12 cellular contexts compared by ENCODE assay signal in the genomic region with DNA sequence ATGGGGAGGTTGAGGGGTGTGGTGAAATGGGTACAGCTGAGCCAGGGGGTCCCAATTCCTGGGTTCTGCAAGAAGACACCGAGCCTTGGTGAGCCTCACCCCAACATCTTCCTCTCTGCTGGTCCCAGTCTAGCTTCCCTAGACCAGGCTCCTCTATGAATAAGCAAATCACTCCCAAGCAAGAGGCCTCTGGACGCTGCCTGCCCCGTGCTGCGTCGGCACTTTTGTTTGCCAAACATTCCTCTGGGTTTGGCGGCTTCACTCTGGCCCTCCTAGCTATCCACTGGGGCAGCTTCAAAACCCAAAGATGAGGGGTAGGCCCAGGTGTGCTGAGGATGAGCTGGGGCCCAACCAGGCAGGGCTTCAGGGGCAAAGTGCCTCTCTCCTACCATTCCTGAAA.
DNase-seq lines count a peak whose midpoint lies in the region; ATAC-seq, FAIRE-seq and TF ChIP-seq lines count a peak whose summit lies in the region.
"Had no signal": no experiment of that assay in that cellular context is flagged by ENCODE, and none has a peak within 500 bp of the region (broad histone marks: within the 10 kb centered on the region; RNA-seq: fewer than 3 reads in every experiment).

No MANE protein-coding gene starts in this region.

- 52 to 56% methylated on average over 6 of the region's 6 CpGs for WGBS in pancreas, 2 donors
- WGBS in urinary bladder: 18% methylated on average over 6 of the region's 6 CpGs
- 67 to 92% (median 80%) methylated on average over 6 of the region's 6 CpGs for WGBS in spleen, 5 donors

- FAIRE-seq in pancreas (lab: Jason Lieb, UNC): no peak

- peak overlapping the region; percentile 31 to 64 (median 49) for H3K27ac ChIP-seq in pancreas
- peak overlapping the region; percentile 43 for H3K27ac ChIP-seq in urinary bladder (ENCODE audit: low read depth)
- H3K27ac ChIP-seq in spleen: peak overlapping the region in 2 of 8 donors; percentile 12 to 25

- H3K4me1 ChIP-seq in pancreas (peaks cover 41 to 47% (median 45%) of the 10 kb centered on the region in 3 donors), urinary bladder (ENCODE audit: insufficient read depth) (peaks cover 2% of the 10 kb centered on the region), spleen (peaks cover 0 to 12% (median 4%) of the 10 kb centered on the region in 6 donors)

- no peaks in the 10 kb centered on the region for H3K27me3 ChIP-seq in pancreas
- H3K27me3 ChIP-seq in spleen (replicated peaks in 1 of 7): no peaks in the 10 kb centered on the region

- ATAC-seq in left cardiac atrium: peak; percentile 72 to 77
- peak in 2 of 4 donors; percentile 3 to 12 for ATAC-seq in pancreas
- ATAC-seq: naive thymus-derived CD4-positive, alpha-beta T cell had no signal

- intact Hi-C loops in left cardiac atrium (cut with DNase I) (no loop called here), pancreas (cut with DNase I) (no loop called here), spleen (cut with DNase I; ENCODE audit: low total_unique reads) (no loop called here)

- H3K27ac Mint-ChIP-seq in brain: peak overlapping the region in 3 of 5 experiments; percentile 48 to 91 (median 85)
- H3K27ac Mint-ChIP-seq: activated naive CD8-positive, alpha-beta T cell treated with anti-CD3 and anti-CD28 coated beads, Interleukin-2, amount 10 ng/mL, durations not matched to agents 7 days and 5 days; naive thymus-derived CD4-positive, alpha-beta T cell had no signal

- peaks cover 59% of the 10 kb centered on the region for H3K4me1 Mint-ChIP-seq in brain

- no peak overlapping the region for H3K4me3 Mint-ChIP-seq in brain
- H3K4me3 Mint-ChIP-seq: activated naive CD8-positive, alpha-beta T cell treated with anti-CD3 and anti-CD28 coated beads, Interleukin-2, amount 10 ng/mL, durations not matched to agents 7 days and 5 days; naive thymus-derived CD4-positive, alpha-beta T cell had no signal

- no peak for TF ChIP-seq CTCF in brain (conservative IDR thresholded peaks at IDR 0.05)
- no peak for TF ChIP-seq CTCF in pancreas (IDR thresholded peaks at IDR 0.05)
- no peak for TF ChIP-seq CTCF in spleen (IDR thresholded peaks at IDR 0.05 in 8 of 11, conservative IDR thresholded peaks at IDR 0.05 in 3 of 11)

- DNase-seq in left cardiac atrium (peak; percentile 58), pancreas (no peak), T1000 (lab: John Stamatoyannopoulos, UW) (no peak), NCI-H1436 treated with DMSO at 0.1 percent for 48 hours (lab: John Stamatoyannopoulos, UW) (no peak), spleen (no peak)
- DNase-seq: activated naive CD8-positive, alpha-beta T cell treated with anti-CD3 and anti-CD28 coated beads, Interleukin-2, amount 10 ng/mL, durations not matched to agents 7 days and 5 days; Calu3; HCEC 1CT; naive thymus-derived CD4-positive, alpha-beta T cell; T-helper 9 cell had no signal

- no peak overlapping the region for H3K4me3 ChIP-seq in pancreas
- no peak overlapping the region for H3K4me3 ChIP-seq in urinary bladder (ENCODE audit: low read depth, low read length)
- no peak overlapping the region for H3K4me3 ChIP-seq in spleen

- no peak for TF ChIP-seq POLR2A in spleen (IDR thresholded peaks at IDR 0.05)

- H3K36me3 ChIP-seq in pancreas (peaks cover 0 to 36% (median 12%) of the 10 kb centered on the region in 3 donors), urinary bladder (ENCODE audit: insufficient read depth) (no peaks in the 10 kb centered on the region), spleen (peaks cover 0 to 56% (median 0%) of the 10 kb centered on the region in 6 donors)

- H3K9me3 Mint-ChIP-seq in brain: no peaks in the 10 kb centered on the region
- H3K9me3 Mint-ChIP-seq: activated naive CD8-positive, alpha-beta T cell treated with anti-CD3 and anti-CD28 coated beads, Interleukin-2, amount 10 ng/mL, durations not matched to agents 7 days and 5 days; naive thymus-derived CD4-positive, alpha-beta T cell had no signal

- peaks cover 77% of the 10 kb centered on the region for H3K36me3 Mint-ChIP-seq in brain
- H3K36me3 Mint-ChIP-seq: activated naive CD8-positive, alpha-beta T cell treated with anti-CD3 and anti-CD28 coated beads, Interleukin-2, amount 10 ng/mL, durations not matched to agents 7 days and 5 days; naive thymus-derived CD4-positive, alpha-beta T cell had no signal

- H3K9me3 ChIP-seq in pancreas (no peaks in the 10 kb centered on the region), spleen (no peaks in the 10 kb centered on the region)

- H3K27me3 Mint-ChIP-seq in brain: peaks cover 5% of the 10 kb centered on the region
